ENCODE assay signal across 8 cellular contexts in genomic region chr14:21264025-21264801, GRCh38. TPM values are rescaled to one million over a fixed set of nuclear protein-coding genes. Genes with fewer than 3 reads are reported as not detected.
A peak's percentile ranks its signal among the peaks of the same experiment; 100 is the strongest.
DNase-seq lines count a peak whose midpoint lies in the region; ATAC-seq, FAIRE-seq and TF ChIP-seq lines count a peak whose summit lies in the region.

No MANE protein-coding gene starts in this region.

- DNase-seq in A549 (ENCODE audit: low read depth in 1 of 2, low spot score in 1 of 2) (no peak), SIG-M5 (lab: John Stamatoyannopoulos, UW) (peak; percentile 21), NCI-H2107 treated with DMSO at 0.1 percent for 48 hours (lab: John Stamatoyannopoulos, UW; ENCODE audit: unreplicated experiment) (no peak)

- H3K9me3 ChIP-seq in A549 (no peaks in the 10 kb centered on the region), skeletal muscle tissue (ENCODE audit: control insufficient read depth in 3 of 3, low read length in 3 of 3) (no peaks in the 10 kb centered on the region), gastroesophageal sphincter (no peaks in the 10 kb centered on the region)

- TF ChIP-seq CTCF in A549 (IDR thresholded peaks at IDR 0.05): no peak
- TF ChIP-seq CTCF in gastroesophageal sphincter (IDR thresholded peaks at IDR 0.05): no peak

- H3K27ac ChIP-seq in A549 (peak overlapping the region in 1 of 2 experiments; percentile 50; a peak in 1 of 6 replicates), skeletal muscle tissue (ENCODE audit: low read depth, low read length) (peak overlapping the region; percentile 2), gastroesophageal sphincter (peak overlapping the region in 2 of 4 donors; percentile 11 to 19)

- H3K27me3 ChIP-seq in skeletal muscle tissue (ENCODE audit: control insufficient read depth in 3 of 3, insufficient read depth in 3 of 3, low read length in 3 of 3) (no peaks in the 10 kb centered on the region), gastroesophageal sphincter (no peaks in the 10 kb centered on the region)

- no peak overlapping the region for H3K9ac ChIP-seq in skeletal muscle tissue (ENCODE audit: low read depth in 1 of 3, low read length in 3 of 3)

- POLR2A ChIA-PET in A549 (lab: Yijun Ruan, JAX): interaction anchor here (0.9 to 1.7 kb wide), 2 partner anchors 41 to 120 kb away, joined by 4 to 5 read pairs; no protein-coding TSS in a partner anchor

- peaks cover 60% of the 10 kb centered on the region for H3K4me1 ChIP-seq in A549
- H3K4me1 ChIP-seq in skeletal muscle tissue (ENCODE audit: control insufficient read depth in 3 of 3, insufficient read depth in 3 of 3, low read length in 3 of 3): peaks cover 29 to 58% (median 35%) of the 10 kb centered on the region in 3 donors
- peaks cover 32 to 82% (median 44%) of the 10 kb centered on the region in 3 donors for H3K4me1 ChIP-seq in gastroesophageal sphincter

- ATAC-seq in A549: peak; percentile 52 to 61; a peak in 5 of 6 replicates
- peak; percentile 65 for ATAC-seq in GM18520 (IDR thresholded peaks at IDR 0.05; ENCODE audit: unreplicated experiment)
- peak; percentile 80 for ATAC-seq in HG02981 (IDR thresholded peaks at IDR 0.05; ENCODE audit: unreplicated experiment)
- ATAC-seq in esophagus mucosa: peak; percentile 63
- no peak for ATAC-seq in gastroesophageal sphincter

- WGBS in A549 (ENCODE audit: missing lambda C conversion rate): 26% methylated on average over 4 of the region's 4 CpGs
- 34 to 49% methylated on average over 4 of the region's 4 CpGs for WGBS in gastroesophageal sphincter (ENCODE audit: low coverage in 1 of 2), 2 donors

- TF ChIP-seq EP300 in A549 (IDR thresholded peaks at IDR 0.05): no peak
- TF ChIP-seq EP300 in gastroesophageal sphincter (IDR thresholded peaks at IDR 0.05): no peak

- H3K4me3 ChIP-seq in A549 (peak overlapping the region; percentile 85; the same call in 2 of the 3 replicates), skeletal muscle tissue (ENCODE audit: low read length in 3 of 3) (no peak overlapping the region), gastroesophageal sphincter (no peak overlapping the region)

- no peak for TF ChIP-seq RAD21 in A549 (conservative IDR thresholded peaks at IDR 0.05 in 1 of 2, IDR thresholded peaks at IDR 0.05 in 1 of 2)

- peak overlapping the region; percentile 97 for H3K4me2 ChIP-seq in A549

- peaks cover 11 to 37% (median 20%) of the 10 kb centered on the region in 3 donors for H3K36me3 ChIP-seq in skeletal muscle tissue (ENCODE audit: control insufficient read depth in 3 of 3, insufficient read depth in 3 of 3, low read length in 3 of 3)
- peaks cover 0 to 62% of the 10 kb centered on the region in 2 donors for H3K36me3 ChIP-seq in gastroesophageal sphincter

- CTCF ChIA-PET in A549 (lab: Yijun Ruan, JAX): interaction anchor here (0.5 to 1.5 kb wide), 4 partner anchors 8 to 23 kb away, joined by 3 read pairs; partner anchors contain the start of gene RPGRIP1

- no peak for FAIRE-seq in A549 (lab: Jason Lieb, UNC)

- TF ChIP-seq POLR2A in A549 (IDR thresholded peaks at IDR 0.05; ENCODE audit: low read length) (no peak), gastroesophageal sphincter (IDR thresholded peaks at IDR 0.05) (no peak)

TF ChIP-seq in A549, 52 proteins besides CTCF, POLR2A, EP300 and RAD21:
- no peak for TF ChIP-seq FOSB (CRISPR knock-in tag; IDR thresholded peaks at IDR 0.05)
- TF ChIP-seq MAFK (IDR thresholded peaks at IDR 0.05; ENCODE audit: partially characterized antibody): peak; percentile 39
- 0 out of 2 replicates have a peak, but pooled peaks have one; percentile 25 for TF ChIP-seq TP53 (CRISPR knock-in tag; IDR thresholded peaks at IDR 0.05)
- TF ChIP-seq TFCP2L1 (CRISPR knock-in tag; IDR thresholded peaks at IDR 0.05): 0 out of 2 replicates have a peak, but pooled peaks have one; percentile 35
- TF ChIP-seq FOSL2 (IDR thresholded peaks at IDR 0.05): no peak; the same call in 1 of the 2 replicates
- peak; percentile 95 for TF ChIP-seq FOSL2 (CRISPR knock-in tag; IDR thresholded peaks at IDR 0.05)
- TF ChIP-seq MAZ (IDR thresholded peaks at IDR 0.05; ENCODE audit: borderline replicate concordance, low read depth, low read length): no peak

RNA-seq across cellular contexts. Expression of gene HNRNPC, which starts 5.0 kb away (rescaled TPM):
- polyA plus RNA-seq in A549 (2011; rRNA removed): 1,057 and 1,207 TPM in 2 replicates
- 399 and 453 TPM in 2 replicates for polyA plus RNA-seq in A549 (2012; cell fraction: cytosol; rRNA removed)
- polyA plus RNA-seq in A549 (2012; cell fraction: nucleus; rRNA removed): 407 and 724 TPM in 2 replicates
- 1,069 to 1,196 TPM (median 1,087 TPM) in 3 replicates for polyA plus RNA-seq in A549 (2017; fragmentation: RNase III; extraction: RNeasy Plus Mini Kit Qiagen cat#74134 plus additional on column Dnase treatment)
- 580 and 783 TPM in 2 replicates for polyA minus RNA-seq in A549 (2011; rRNA and poly(A)+ RNA removed)
- total RNA-seq in esophagus mucosa: 415 TPM
- total RNA-seq in skeletal muscle tissue: 440 TPM
- 100 to 1,000 TPM; 356 to 544 (median 505) TPM for total RNA-seq in gastroesophageal sphincter

RNA-seq across cellular contexts. Expression of gene RPGRIP1, which starts 15.7 kb away (rescaled TPM):
- polyA plus RNA-seq in A549 (2011; rRNA removed) (0.87 and 1.5 TPM in 2 replicates), A549 (2017; fragmentation: RNase III; extraction: RNeasy Plus Mini Kit Qiagen cat#74134 plus additional on column Dnase treatment) (0.26 to 0.37 TPM (median 0.26 TPM) in 3 replicates)
- polyA plus RNA-seq in A549 (2012; cell fraction: cytosol; rRNA removed): 0.20 and 0.23 TPM in 2 replicates
- 0.22 and 0.30 TPM in 2 replicates for polyA plus RNA-seq in A549 (2012; cell fraction: nucleus; rRNA removed)
- 0.29 and 1.4 TPM in 2 replicates for polyA minus RNA-seq in A549 (2011; rRNA and poly(A)+ RNA removed)
- total RNA-seq in esophagus mucosa (not detected), skeletal muscle tissue (not detected), gastroesophageal sphincter (under 1 TPM in 3 of 4 donors, not detected in 1; 0.13 to 0.62 (median 0.23) TPM)
